In the genomic region with DNA sequence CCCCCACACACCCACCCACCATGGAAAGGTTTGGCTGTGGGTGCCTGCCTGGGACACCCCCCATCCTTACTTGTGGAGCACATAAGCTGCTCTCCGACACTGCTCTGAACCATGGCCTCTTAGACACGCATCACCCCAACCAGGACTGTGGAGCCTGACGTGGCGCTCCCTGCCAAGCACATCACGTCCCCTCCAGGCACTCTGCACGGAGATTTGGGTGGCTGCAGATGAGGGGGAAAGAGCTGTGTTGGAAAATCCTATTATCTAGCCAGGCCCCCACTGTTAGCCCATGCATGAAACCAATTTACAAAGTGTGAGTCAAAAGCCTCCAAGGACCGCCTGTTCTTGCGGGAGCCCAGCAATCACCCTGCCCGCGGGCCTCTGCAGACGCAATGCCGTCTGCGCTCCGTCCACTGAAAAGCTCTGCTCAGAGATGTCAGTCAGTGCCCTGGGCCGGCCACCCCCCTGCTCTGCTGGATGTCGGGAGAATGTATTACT, we compare ENCODE assay signal across 19 cellular contexts.
A peak's percentile ranks its signal among the peaks of the same experiment; 100 is the strongest.
DNase-seq lines count a peak whose midpoint lies in the region; ATAC-seq, FAIRE-seq and TF ChIP-seq lines count a peak whose summit lies in the region.
"Had no signal": no experiment of that assay in that cellular context is flagged by ENCODE, and none has a peak within 500 bp of the region (broad histone marks: within the 10 kb centered on the region; RNA-seq: fewer than 3 reads in every experiment).

No MANE protein-coding gene starts in this region.

- no peak overlapping the region for H2BK120ac ChIP-seq in mesendoderm (ENCODE audit: low read depth, low read length)

- no peak overlapping the region for H3K18ac ChIP-seq in mesendoderm (ENCODE audit: low read length)

- TF ChIP-seq CTCF in BE2C (IDR thresholded peaks at IDR 0.05; ENCODE audit: low read depth, low read length) = no peak
- no peak for TF ChIP-seq CTCF in gastroesophageal sphincter (IDR thresholded peaks at IDR 0.05)

- H4K8ac ChIP-seq in mesendoderm (ENCODE audit: low read depth, low read length) = no peak overlapping the region

- no peak for FAIRE-seq in H54 (lab: Jason Lieb, UNC)
- FAIRE-seq: TTC549 had no signal

- no peak overlapping the region for H2AK5ac ChIP-seq in mesendoderm (ENCODE audit: low read length)

- no peak overlapping the region for H3K4ac ChIP-seq in mesendoderm (ENCODE audit: low read depth, low read length)

- ATAC-seq in gastroesophageal sphincter (peak; percentile 21), GM21367 (IDR thresholded peaks at IDR 0.05; ENCODE audit: unreplicated experiment) (no peak)
- ATAC-seq: PC-3 had no signal

- H3K36me3 ChIP-seq in BE2C = no peaks in the 10 kb centered on the region
- no peaks in the 10 kb centered on the region for H3K36me3 ChIP-seq in gastroesophageal sphincter
- no peaks in the 10 kb centered on the region for H3K36me3 ChIP-seq in mesendoderm (ENCODE audit: control insufficient read depth, insufficient read depth, low read length)
- H3K36me3 ChIP-seq: sigmoid colon had no signal

- H3K56ac ChIP-seq in mesendoderm (ENCODE audit: low read length) = peak overlapping the region; percentile 60

- TF ChIP-seq POLR2A in gastroesophageal sphincter (IDR thresholded peaks at IDR 0.05) (no peak), H54 (IDR thresholded peaks at IDR 0.05; ENCODE audit: low read depth, low read length) (no peak)

- H3K4me1 ChIP-seq in BE2C (peaks cover 38% of the 10 kb centered on the region), gastroesophageal sphincter (no peaks in the 10 kb centered on the region), mesendoderm (ENCODE audit: control insufficient read depth, low read depth, low read length) (peaks cover 14% of the 10 kb centered on the region)
- H3K4me1 ChIP-seq: sigmoid colon had no signal

- H3K27me3 ChIP-seq in BE2C = no peaks in the 10 kb centered on the region
- peaks cover 58% of the 10 kb centered on the region for H3K27me3 ChIP-seq in gastroesophageal sphincter
- H3K27me3 ChIP-seq in mesendoderm (ENCODE audit: insufficient read depth, low read length, poor library complexity) = no peaks in the 10 kb centered on the region

- H3K4me2 ChIP-seq in mesendoderm (ENCODE audit: low read length) = no peak overlapping the region

- no peak overlapping the region for H3K9ac ChIP-seq in mesendoderm (ENCODE audit: low read length)

- peak overlapping the region; percentile 35 for H2BK5ac ChIP-seq in mesendoderm (ENCODE audit: low read length)

- H3K4me3 ChIP-seq in BE2C (ENCODE audit: low read depth, low read length) (peak overlapping the region; percentile 17; the same call in 1 of the 2 replicates), gastroesophageal sphincter (no peak overlapping the region), mesendoderm (ENCODE audit: low read length) (no peak overlapping the region)
- H3K4me3 ChIP-seq: sigmoid colon, SK-N-MC had no signal

- TF ChIP-seq EP300 in gastroesophageal sphincter (IDR thresholded peaks at IDR 0.05) = no peak

- H4K5ac ChIP-seq in mesendoderm (ENCODE audit: low read length) = no peak overlapping the region

- no peak overlapping the region for H2BK15ac ChIP-seq in mesendoderm (replicated peaks; ENCODE audit: low read depth)

- DNase-seq in BE2C (peak; percentile 90), NCI-H2227 treated with DMSO at 0.1 percent for 48 hours (lab: John Stamatoyannopoulos, UW) (peak; percentile 9), mesendoderm (peak; percentile 29), H54 (ENCODE audit: insufficient read length, low spot score) (no peak), D341Med (ENCODE audit: low spot score) (no peak), NCI-H1694 (lab: John Stamatoyannopoulos, UW) (no peak)
- DNase-seq: activated CD4-positive, alpha-beta T cell treated with anti-CD3 and anti-CD28 coated beads, Interleukin-2, amount 10 ng/mL, durations not matched to agents 24 days and 14 days; aorta; CD4-positive, CD25-positive, alpha-beta regulatory T cell; DMS153; kidney glomerular epithelial cell; NCI-H2029; PC-3; sigmoid colon; stimulated activated CD4-positive, alpha-beta T cell treated with anti-CD3 and anti-CD28 coated beads, Interleukin-1b, Interleukin-23, amount 100 ng/mL, for 48 hours had no signal

- no peaks in the 10 kb centered on the region for H3K79me2 ChIP-seq in mesendoderm (ENCODE audit: control insufficient read depth, insufficient read depth, low read length)

- peak overlapping the region; percentile 66 for H3K23ac ChIP-seq in mesendoderm (ENCODE audit: low read length)

- H3K9me3 ChIP-seq in BE2C (no peaks in the 10 kb centered on the region), gastroesophageal sphincter (no peaks in the 10 kb centered on the region)
- H3K9me3 ChIP-seq: sigmoid colon had no signal

- H3K79me1 ChIP-seq in mesendoderm (ENCODE audit: low read length) = no peaks in the 10 kb centered on the region

- 61% methylated on average over 8 of the region's 16 CpGs; no CpG with 5 or more reads in 1 of the 2 donors for WGBS in gastroesophageal sphincter (ENCODE audit: low coverage in 1 of 2), 2 donors
- WGBS in mesendoderm (ENCODE audit: extremely low coverage, insufficient coverage, low lambda C conversion rate) = no CpG with 5 or more reads among the region's 16 CpGs

- H3K27ac ChIP-seq in gastroesophageal sphincter (no peak overlapping the region), mesendoderm (ENCODE audit: low read depth, low read length) (no peak overlapping the region)
- H3K27ac ChIP-seq: sigmoid colon, SK-N-MC had no signal

Comparison
In these comparisons a context has a peak if more than half of its experiments do, and no peak if none do; other contexts are left out.
1. DNase-seq: peak in BE2C (single experiment), NCI-H2227 treated with DMSO at 0.1 percent for 48 hours (single experiment) and mesendoderm (single experiment); none in H54 (single experiment), D341Med (single experiment) and NCI-H1694 (single experiment).